Comparison of ENCODE assay signal across 8 cellular contexts in the genomic region with DNA sequence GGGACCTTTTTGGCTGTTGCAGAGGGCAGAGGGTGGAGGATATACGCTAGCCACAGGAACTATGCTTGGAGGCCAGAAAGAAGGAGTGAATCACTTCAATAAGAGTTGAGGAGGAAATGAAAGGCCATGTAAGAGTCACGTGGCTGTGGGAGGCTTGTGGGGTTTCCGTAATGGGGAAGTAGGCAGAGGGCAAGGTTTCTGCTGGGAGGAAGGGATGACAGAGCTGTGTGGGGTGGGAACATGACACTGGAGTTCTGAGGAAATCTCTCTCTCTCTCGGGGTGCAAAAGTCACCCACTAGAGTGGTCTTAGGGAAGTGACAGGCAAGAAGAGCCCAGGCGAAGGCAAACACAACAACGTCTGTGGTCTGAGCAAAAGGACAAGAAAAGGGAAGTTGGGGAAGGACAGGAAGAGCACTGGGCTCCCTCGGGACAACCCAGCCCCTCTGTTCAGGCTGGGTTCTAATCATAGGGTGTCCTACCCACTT. TPM values are rescaled to one million over a fixed set of nuclear protein-coding genes. Genes with fewer than 3 reads are reported as not detected.
A peak's percentile ranks its signal among the peaks of the same experiment; 100 is the strongest.
DNase-seq lines count a peak whose midpoint lies in the region; ATAC-seq, FAIRE-seq and TF ChIP-seq lines count a peak whose summit lies in the region.
"Had no signal": no experiment of that assay in that cellular context is flagged by ENCODE, and none has a peak within 500 bp of the region (broad histone marks: within the 10 kb centered on the region; RNA-seq: fewer than 3 reads in every experiment).

No MANE protein-coding gene starts in this region.

- TF ChIP-seq POLR2A in K562 (conservative IDR thresholded peaks at IDR 0.05): no peak

- peak overlapping the region; percentile 60; the same call in 1 of the 2 replicates for H3K4me3 ChIP-seq in Karpas-422 (ENCODE audit: low read length)
- no peak overlapping the region for H3K4me3 ChIP-seq in K562

- H3K36me3 Mint-ChIP-seq in chondrocyte (ENCODE audit: low read depth): no peaks in the 10 kb centered on the region

- BruUV-seq in K562 (replicated peaks; lab: Mats Ljungman, UMichigan): no TSS peak

- H3K27me3 ChIP-seq in Karpas-422 (ENCODE audit: low read length) (no peaks in the 10 kb centered on the region), K562 (ENCODE audit: control insufficient read depth in 2 of 2, insufficient read depth in 2 of 2, low read length in 2 of 2) (no peaks in the 10 kb centered on the region)

- H3K27me3 Mint-ChIP-seq in chondrocyte (ENCODE audit: low read depth): peaks cover 4% of the 10 kb centered on the region

- no peaks in the 10 kb centered on the region for H4K20me1 ChIP-seq in Karpas-422 (ENCODE audit: insufficient read depth, low read depth, low read length)
- no peaks in the 10 kb centered on the region for H4K20me1 ChIP-seq in K562 (replicated peaks; ENCODE audit: control insufficient read depth, insufficient read depth, low read length)

- no peak overlapping the region for H3K4me3 Mint-ChIP-seq in chondrocyte (ENCODE audit: unreplicated experiment)

- no peaks in the 10 kb centered on the region for H3K79me2 ChIP-seq in Karpas-422 (ENCODE audit: low read length)
- H3K79me2 ChIP-seq in K562 (ENCODE audit: control insufficient read depth, insufficient read depth, low read length): no peaks in the 10 kb centered on the region

- H3K9me3 ChIP-seq in Karpas-422 (ENCODE audit: low read length) (no peaks in the 10 kb centered on the region), K562 (replicated peaks; ENCODE audit: control insufficient read depth, insufficient read depth, low read depth, low read length) (no peaks in the 10 kb centered on the region)

- no peak for TF ChIP-seq CTCF in K562 (IDR thresholded peaks at IDR 0.05 in 2 of 3, conservative IDR thresholded peaks at IDR 0.05 in 1 of 3; ENCODE audit: insufficient read depth in 2 of 3, low read depth in 1 of 3, low read length in 3 of 3)
- no peak for TF ChIP-seq CTCF in chondrocyte (IDR thresholded peaks at IDR 0.05)

- FAIRE-seq in K562 (lab: Jason Lieb, UNC): no peak

- CTCF ChIA-PET in K562 (lab: Yijun Ruan, JAX; ENCODE audit: low intra/inter-chr PET ratio): no interaction called here

- POLR2A ChIA-PET in K562 (lab: Yijun Ruan, JAX): no interaction called here

- H3K9me1 ChIP-seq in K562 (ENCODE audit: control insufficient read depth, insufficient read depth, low read length): no peaks in the 10 kb centered on the region

- H3K9me3 Mint-ChIP-seq in chondrocyte (ENCODE audit: low read depth): peaks cover 4% of the 10 kb centered on the region

- 0% methylated on average over 4 of the region's 7 CpGs for WGBS in K562 (ENCODE audit: insufficient coverage, low coverage, missing lambda C conversion rate)

- H2AFZ ChIP-seq in Karpas-422 (ENCODE audit: low read length) (peak overlapping the region; percentile 65; the same call in 1 of the 2 replicates), K562 (ENCODE audit: low read depth, low read length) (no peak overlapping the region)

- TF ChIP-seq RAD21 in K562 (CRISPR knock-in tag; conservative IDR thresholded peaks at IDR 0.05 in 1 of 2, IDR thresholded peaks at IDR 0.05 in 1 of 2): no peak

- H3K27ac Mint-ChIP-seq in chondrocyte (ENCODE audit: unreplicated experiment): no peak overlapping the region

- H3K36me3 ChIP-seq in Karpas-422 (ENCODE audit: insufficient read depth, low read length) (no peaks in the 10 kb centered on the region), K562 (ENCODE audit: control insufficient read depth, insufficient read depth, low read length) (no peaks in the 10 kb centered on the region)

- no peaks in the 10 kb centered on the region for H3K4me1 Mint-ChIP-seq in chondrocyte (ENCODE audit: low read depth)

- H3K27ac ChIP-seq in Karpas-422 (ENCODE audit: low read length) (peak overlapping the region; percentile 94), K562 (ENCODE audit: extremely low read depth, low read depth, low read length) (no peak overlapping the region)
- H3K27ac ChIP-seq: VCaP had no signal

- intact Hi-C loops in K562 (cut with micrococcal nuclease): no loop called here

- DNase-seq in Karpas-422 (peak; percentile 93), K562 (ENCODE audit: extremely low read depth in 1 of 4, low spot score in 3 of 4) (no peak), putamen (ENCODE audit: low spot score) (peak; percentile 39), chondrocyte (ENCODE audit: low spot score) (no peak), hepatic stellate cell (ENCODE audit: low spot score) (no peak)

- no peaks in the 10 kb centered on the region for H3K9me2 ChIP-seq in Karpas-422 (replicated peaks; ENCODE audit: insufficient read depth, low read length)

- H3K4me1 ChIP-seq in Karpas-422 (ENCODE audit: low read length): peaks cover 78% of the 10 kb centered on the region
- no peaks in the 10 kb centered on the region for H3K4me1 ChIP-seq in K562 (replicated peaks in 1 of 2; ENCODE audit: control insufficient read depth in 2 of 2, insufficient read depth in 2 of 2, low read length in 2 of 2)

- in situ Hi-C loops in K562 (cut with MboI): no loop called here

- H3K4me2 ChIP-seq in Karpas-422 (ENCODE audit: low read depth, low read length, poor library complexity, severe bottlenecking) (peak overlapping the region; percentile 81), K562 (ENCODE audit: insufficient read depth, low read length) (no peak overlapping the region)

- H3K9ac ChIP-seq in Karpas-422 (ENCODE audit: low read length): peak overlapping the region; percentile 58
- H3K9ac ChIP-seq in K562 (ENCODE audit: insufficient read depth in 1 of 2, low read depth in 2 of 2, low read length in 2 of 2): no peak overlapping the region

- peak; percentile 54 for ATAC-seq in GM18858 (IDR thresholded peaks at IDR 0.05; ENCODE audit: unreplicated experiment)
- ATAC-seq in GM21737 (IDR thresholded peaks at IDR 0.05; ENCODE audit: unreplicated experiment): peak; percentile 75
- no peak for ATAC-seq in K562

- TF ChIP-seq EP300 in K562 (IDR thresholded peaks at IDR 0.05; ENCODE audit: low read length): no peak

RNA-seq across cellular contexts. Expression of a gene that starts 3.9 kb away (rescaled TPM):
- 59.4 and 60.1 TPM in 2 replicates for total RNA-seq in Karpas-422 (2014; rRNA removed; shearing (Covaris generic); ENCODE audit: low replicate concordance)
- total RNA-seq in K562 (2011; cell fraction: chromatin; rRNA removed; ENCODE audit: low replicate concordance): not detected in 2 replicates
- total RNA-seq in K562 (2011; cell fraction: nucleolus; rRNA removed): not detected in 2 replicates
- total RNA-seq in K562 (2011; cell fraction: nucleoplasm; rRNA removed): not detected in 2 replicates
- total RNA-seq in K562 (2014; rRNA removed) (not detected in 2 replicates), K562 (2014; rRNA removed; fragmentation: Illumina TruSeq; extraction: Trizol) (not detected in 2 replicates), K562 (2015; rRNA removed; fragmentation: Illumina TruSeq; extraction: Trizol) (not detected in 2 replicates), K562 (2021) (not detected in 2 replicates), chondrocyte (not detected in 3 replicates)
- polyA plus RNA-seq in K562 (2011; rRNA removed) (not detected in 2 replicates), K562 (2014; fragmentation: Illumina TruSeq; extraction: Trizol) (not detected in 2 replicates), K562 (2014; fragmentation: Nextera tagmentation; extraction: Ambion mirVana) (not detected), K562 (2014; rRNA removed) (not detected in 2 replicates)
- polyA plus RNA-seq in K562 (2011; cell fraction: cytosol; rRNA removed): not detected in 2 replicates
- polyA plus RNA-seq in K562 (2011; cell fraction: nucleus; rRNA removed): not detected in 2 replicates
- not detected in 2 replicates for polyA plus RNA-seq in K562 (2012)
- not detected in 2 replicates for polyA minus RNA-seq in K562 (2011; rRNA and poly(A)+ RNA removed)
- not detected in 2 replicates for polyA minus RNA-seq in K562 (2011; cell fraction: cytosol; rRNA and poly(A)+ RNA removed)
- not detected in 2 replicates for polyA minus RNA-seq in K562 (2011; cell fraction: nucleus; rRNA and poly(A)+ RNA removed)

RNA-seq across cellular contexts. Expression of a gene that starts 31.6 kb away (rescaled TPM):
- 0.45 and 0.76 TPM in 2 replicates for total RNA-seq in Karpas-422 (2014; rRNA removed; shearing (Covaris generic); ENCODE audit: low replicate concordance)
- total RNA-seq in K562 (2011; cell fraction: chromatin; rRNA removed; ENCODE audit: low replicate concordance): not detected in 2 replicates
- not detected in 2 replicates for total RNA-seq in K562 (2011; cell fraction: nucleolus; rRNA removed)
- not detected in 2 replicates for total RNA-seq in K562 (2011; cell fraction: nucleoplasm; rRNA removed)
- total RNA-seq in K562 (2014; rRNA removed) (not detected in 2 replicates), K562 (2014; rRNA removed; fragmentation: Illumina TruSeq; extraction: Trizol) (not detected in 2 replicates), K562 (2015; rRNA removed; fragmentation: Illumina TruSeq; extraction: Trizol) (not detected in 2 replicates), K562 (2021) (not detected in 2 replicates), chondrocyte (not detected in 3 replicates)
- polyA plus RNA-seq in K562 (2011; rRNA removed) (not detected in 2 replicates), K562 (2014; fragmentation: Illumina TruSeq; extraction: Trizol) (not detected in 2 replicates), K562 (2014; fragmentation: Nextera tagmentation; extraction: Ambion mirVana) (not detected), K562 (2014; rRNA removed) (not detected in 2 replicates)
- not detected in 2 replicates for polyA plus RNA-seq in K562 (2011; cell fraction: cytosol; rRNA removed)
- polyA plus RNA-seq in K562 (2011; cell fraction: nucleus; rRNA removed): not detected in 2 replicates
- 0.06 TPM in 1 of 2 replicates, not detected in the other for polyA plus RNA-seq in K562 (2012)
- not detected in 2 replicates for polyA minus RNA-seq in K562 (2011; rRNA and poly(A)+ RNA removed)
- polyA minus RNA-seq in K562 (2011; cell fraction: cytosol; rRNA and poly(A)+ RNA removed): not detected in 2 replicates
- not detected in 2 replicates for polyA minus RNA-seq in K562 (2011; cell fraction: nucleus; rRNA and poly(A)+ RNA removed)

RNA-seq across cellular contexts. Expression of a gene that starts 45.5 kb away (rescaled TPM):
- not detected in 2 replicates for total RNA-seq in Karpas-422 (2014; rRNA removed; shearing (Covaris generic); ENCODE audit: low replicate concordance)
- not detected in 2 replicates for total RNA-seq in K562 (2011; cell fraction: chromatin; rRNA removed; ENCODE audit: low replicate concordance)
- not detected in 2 replicates for total RNA-seq in K562 (2011; cell fraction: nucleolus; rRNA removed)
- total RNA-seq in K562 (2011; cell fraction: nucleoplasm; rRNA removed): not detected in 2 replicates
- total RNA-seq in K562 (2014; rRNA removed) (not detected in 2 replicates), K562 (2014; rRNA removed; fragmentation: Illumina TruSeq; extraction: Trizol) (not detected in 2 replicates), K562 (2015; rRNA removed; fragmentation: Illumina TruSeq; extraction: Trizol) (not detected in 2 replicates), K562 (2021) (not detected in 2 replicates), chondrocyte (not detected in 3 replicates)
- polyA plus RNA-seq in K562 (2011; rRNA removed) (not detected in 2 replicates), K562 (2014; fragmentation: Illumina TruSeq; extraction: Trizol) (not detected in 2 replicates), K562 (2014; fragmentation: Nextera tagmentation; extraction: Ambion mirVana) (not detected), K562 (2014; rRNA removed) (not detected in 2 replicates)
- not detected in 2 replicates for polyA plus RNA-seq in K562 (2011; cell fraction: cytosol; rRNA removed)
- polyA plus RNA-seq in K562 (2011; cell fraction: nucleus; rRNA removed): not detected in 2 replicates
- polyA plus RNA-seq in K562 (2012): not detected in 2 replicates
- not detected in 2 replicates for polyA minus RNA-seq in K562 (2011; rRNA and poly(A)+ RNA removed)
- not detected in 2 replicates for polyA minus RNA-seq in K562 (2011; cell fraction: cytosol; rRNA and poly(A)+ RNA removed)
- not detected in 2 replicates for polyA minus RNA-seq in K562 (2011; cell fraction: nucleus; rRNA and poly(A)+ RNA removed)

Comparison
In these comparisons a context has a peak if more than half of its experiments do, and no peak if none do; other contexts are left out.
1. DNase-seq: peak in Karpas-422 (single experiment) and putamen (single experiment); none in K562 (0 of 4), chondrocyte (single experiment) and hepatic stellate cell (single experiment).
2. RNA of a gene that starts 3.9 kb away (total RNA-seq): 59.4 to 60.1 TPM in Karpas-422; not detected in K562 and not detected in chondrocyte; every median in the first group is over 10 times any median in the second.